Comparison of ENCODE assay signal across 18 cellular contexts in the genomic region with DNA sequence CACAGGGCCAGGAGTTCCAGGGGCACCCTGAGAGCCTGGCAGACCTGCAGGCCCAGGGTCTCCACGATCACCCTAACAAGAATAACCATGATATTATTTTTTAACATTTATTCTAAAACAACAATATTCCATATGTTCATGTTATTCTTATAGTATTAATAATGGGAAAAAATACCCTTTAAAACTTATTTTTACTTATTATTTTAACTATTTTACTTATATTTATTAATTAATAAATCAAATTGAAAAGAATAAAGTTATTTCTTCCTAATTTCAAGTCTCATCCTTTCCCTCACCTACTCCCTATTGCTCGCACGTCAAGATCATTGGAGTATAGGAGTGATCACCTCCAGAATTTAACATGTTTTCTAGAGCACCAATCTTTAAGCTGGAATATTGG.
DNase-seq lines count a peak whose midpoint lies in the region; ATAC-seq, FAIRE-seq and TF ChIP-seq lines count a peak whose summit lies in the region.
"Had no signal": no experiment of that assay in that cellular context is flagged by ENCODE, and none has a peak within 500 bp of the region (broad histone marks: within the 10 kb centered on the region; RNA-seq: fewer than 3 reads in every experiment).

No MANE protein-coding gene starts in this region.

- no peaks in the 10 kb centered on the region for H3F3A ChIP-seq in GM23338 (replicated peaks; ENCODE audit: low read depth)

- no peaks in the 10 kb centered on the region for H3K79me2 ChIP-seq in GM23338 (replicated peaks; ENCODE audit: insufficient read depth)

- H3K4me3 ChIP-seq in GM23338, result no peak overlapping the region
- no peak overlapping the region for H3K4me3 ChIP-seq in WERI-Rb-1 (ENCODE audit: low read depth, low read length)
- no peak overlapping the region for H3K4me3 ChIP-seq in endodermal cell (ENCODE audit: low read length)
- H3K4me3 ChIP-seq in subcutaneous abdominal adipose tissue (ENCODE audit: low read depth in 1 of 5, low read length in 5 of 5), result no peak overlapping the region
- H3K4me3 ChIP-seq: A549, BLaER1 had no signal

- H3K36me3 Mint-ChIP-seq in GM23338 (ENCODE audit: low read depth) (no peaks in the 10 kb centered on the region), endodermal cell (ENCODE audit: low read depth) (peaks cover 38% of the 10 kb centered on the region)
- H3K36me3 Mint-ChIP-seq: CD14-positive monocyte; CD4-positive, alpha-beta memory T cell had no signal

- DNase-seq in GM23338 (ENCODE audit: low spot score) (no peak), WERI-Rb-1 (no peak), endodermal cell (peak; percentile 34), cortex of kidney (lab: John Stamatoyannopoulos, UW) (no peak), frontal cortex (ENCODE audit: low spot score in 2 of 2) (no peak), ecto neural progenitor cell (ENCODE audit: low spot score) (no peak), AG20443 (ENCODE audit: low spot score) (no peak)
- DNase-seq: CD4-positive, alpha-beta memory T cell; DMS153; DMS79; GF-D8; H9 had no signal

- TF ChIP-seq CTCF in GM23338 (conservative IDR thresholded peaks at IDR 0.05; ENCODE audit: low read depth in 2 of 2) (no peak), WERI-Rb-1 (IDR thresholded peaks at IDR 0.05; ENCODE audit: low read depth, low read length) (no peak), endodermal cell (conservative IDR thresholded peaks at IDR 0.05) (no peak)

- H2AFZ ChIP-seq in GM23338, result no peak overlapping the region

- peaks cover 3% of the 10 kb centered on the region; the same call in 1 of the 2 replicates for H3K4me1 ChIP-seq in GM23338 (ENCODE audit: insufficient read depth)
- no peaks in the 10 kb centered on the region for H3K4me1 ChIP-seq in endodermal cell (ENCODE audit: control insufficient read depth, insufficient read depth, low read length)
- peaks cover 0 to 13% (median 5%) of the 10 kb centered on the region in 5 donors for H3K4me1 ChIP-seq in subcutaneous abdominal adipose tissue (ENCODE audit: control insufficient read depth in 5 of 5, insufficient read depth in 5 of 5, low read length in 5 of 5)
- H3K4me1 ChIP-seq: BLaER1 had no signal

- no peak overlapping the region for H3K4me2 ChIP-seq in GM23338
- H3K4me2 ChIP-seq: A549, BLaER1 had no signal

- FAIRE-seq in frontal cortex (lab: Jason Lieb, UNC), result no peak
- FAIRE-seq: A549, H1, HepG2 had no signal

- H3K27me3 Mint-ChIP-seq in GM23338 (ENCODE audit: insufficient read depth, low read depth, poor library complexity) (no peaks in the 10 kb centered on the region), endodermal cell (ENCODE audit: insufficient read depth) (no peaks in the 10 kb centered on the region)
- H3K27me3 Mint-ChIP-seq: CD4-positive, alpha-beta memory T cell had no signal

- H3K27ac ChIP-seq in GM23338 (ENCODE audit: low read depth) (no peak overlapping the region), WERI-Rb-1 (peak overlapping the region; percentile 60), endodermal cell (ENCODE audit: low read depth, low read length) (no peak overlapping the region), subcutaneous abdominal adipose tissue (ENCODE audit: low read depth, low read length) (peak overlapping the region; percentile 63)
- H3K27ac ChIP-seq: A549, BLaER1 had no signal

- H3K9ac ChIP-seq in endodermal cell (ENCODE audit: extremely low read depth, low read length, poor library complexity, severe bottlenecking) (no peak overlapping the region), subcutaneous abdominal adipose tissue (ENCODE audit: low read length in 5 of 5) (no peak overlapping the region)
- H3K9ac ChIP-seq: BLaER1 had no signal

- H3K4me1 Mint-ChIP-seq in GM23338 (peaks cover 4% of the 10 kb centered on the region; the same call in 2 of the 3 replicates), endodermal cell (no peaks in the 10 kb centered on the region)
- H3K4me1 Mint-ChIP-seq: CD14-positive monocyte, H9 had no signal

- no peaks in the 10 kb centered on the region for H3K27me3 ChIP-seq in GM23338 (ENCODE audit: insufficient read depth)
- H3K27me3 ChIP-seq in WERI-Rb-1 (ENCODE audit: insufficient read depth, low read depth, severe bottlenecking), result no peaks in the 10 kb centered on the region
- no peaks in the 10 kb centered on the region for H3K27me3 ChIP-seq in endodermal cell (ENCODE audit: control insufficient read depth, insufficient read depth, low read length, poor library complexity, severe bottlenecking)
- H3K27me3 ChIP-seq in subcutaneous abdominal adipose tissue (ENCODE audit: control insufficient read depth in 5 of 5, insufficient read depth in 4 of 5, low read length in 5 of 5), result no peaks in the 10 kb centered on the region
- H3K27me3 ChIP-seq: BLaER1 had no signal

- no peaks in the 10 kb centered on the region for H3K36me3 ChIP-seq in GM23338 (ENCODE audit: insufficient read depth)
- no peaks in the 10 kb centered on the region for H3K36me3 ChIP-seq in WERI-Rb-1
- peaks cover 85% of the 10 kb centered on the region for H3K36me3 ChIP-seq in endodermal cell (ENCODE audit: control insufficient read depth, insufficient read depth, low read length)
- peaks cover 31 to 60% (median 42%) of the 10 kb centered on the region in 5 donors for H3K36me3 ChIP-seq in subcutaneous abdominal adipose tissue (ENCODE audit: control insufficient read depth in 5 of 5, insufficient read depth in 5 of 5, low read length in 5 of 5)
- H3K36me3 ChIP-seq: BLaER1 had no signal

- no peaks in the 10 kb centered on the region for H3K9me3 ChIP-seq in WERI-Rb-1 (ENCODE audit: severe bottlenecking)
- no peaks in the 10 kb centered on the region for H3K9me3 ChIP-seq in endodermal cell (ENCODE audit: control insufficient read depth, low read length)
- H3K9me3 ChIP-seq in subcutaneous abdominal adipose tissue (ENCODE audit: control insufficient read depth in 5 of 5, low read length in 5 of 5), result no peaks in the 10 kb centered on the region
- H3K9me3 ChIP-seq: A549, BLaER1 had no signal

- H3K27ac Mint-ChIP-seq in GM23338 (0 out of 2 replicates have a peak overlapping the region, but pooled peaks have one; percentile 9), endodermal cell (no peak overlapping the region)
- H3K27ac Mint-ChIP-seq: CD14-positive monocyte; CD4-positive, alpha-beta memory T cell; H9 had no signal

- no peak for ATAC-seq in GM23338
- ATAC-seq: A549, HepG2 had no signal

- no peaks in the 10 kb centered on the region for H3K9me2 ChIP-seq in GM23338 (ENCODE audit: insufficient read depth)

- 95% methylated on average over 2 of the region's 3 CpGs; no CpG with 5 or more reads in 1 of the 2 experiments for WGBS in endodermal cell (ENCODE audit: insufficient coverage in 1 of 2, insufficient read length in 1 of 2), 2 experiments

- H4K20me1 ChIP-seq in GM23338 (replicated peaks; ENCODE audit: insufficient read depth), result no peaks in the 10 kb centered on the region
- H4K20me1 ChIP-seq: BLaER1 had no signal

- no peak overlapping the region for H3K4me3 Mint-ChIP-seq in GM23338
- no peak overlapping the region for H3K4me3 Mint-ChIP-seq in endodermal cell
- H3K4me3 Mint-ChIP-seq: CD14-positive monocyte; CD4-positive, alpha-beta memory T cell; H9 had no signal

- no peaks in the 10 kb centered on the region for H3K9me3 Mint-ChIP-seq in GM23338
- no peaks in the 10 kb centered on the region for H3K9me3 Mint-ChIP-seq in endodermal cell
- H3K9me3 Mint-ChIP-seq: CD4-positive, alpha-beta memory T cell; H9 had no signal

TF ChIP-seq in GM23338, 12 proteins besides CTCF, POLR2A, EP300 and RAD21:
- TF ChIP-seq ZNF114 (CRISPR knock-in tag; IDR thresholded peaks at IDR 0.05), result no peak
- TF ChIP-seq JUNB (IDR thresholded peaks at IDR 0.05; ENCODE audit: unreplicated experiment), result no peak
- TF ChIP-seq EZH2 (IDR thresholded peaks at IDR 0.05; ENCODE audit: low read depth, unreplicated experiment), result no peak

Comparison
In these comparisons a context has a peak if more than half of its experiments do, and no peak if none do; other contexts are left out.
1. H3K27ac ChIP-seq: peak in WERI-Rb-1 (single experiment) and subcutaneous abdominal adipose tissue (single experiment); none in GM23338 (single experiment) and endodermal cell (single experiment).